In genomic region chr3:52455283-52456168, GRCh38 we compare ENCODE assay signal across 8 cellular contexts. TPM values are rescaled to one million over a fixed set of nuclear protein-coding genes. Genes with fewer than 3 reads are reported as not detected.
DNase-seq lines count a peak whose midpoint lies in the region; ATAC-seq and TF ChIP-seq lines count a peak whose summit lies in the region.

Gene NISCH (plus strand): TSS chr3:52455604. CDS start chr3:52455642, 38 bp downstream.

- no peaks in the 10 kb centered on the region for H3K27me3 Mint-ChIP-seq in activated naive CD8-positive, alpha-beta T cell treated with anti-CD3 and anti-CD28 coated beads, Interleukin-2, amount 10 ng/mL, durations not matched to agents 7 days and 5 days

- H3K4me2 ChIP-seq in GM23248 (ENCODE audit: unreplicated experiment) (peak within 1 kb of the TSS; percentile 95), Loucy (ENCODE audit: low read depth, low read length, poor library complexity, severe bottlenecking) (peak within 1 kb of the TSS; percentile 89)

- in situ Hi-C loops in G401 (cut with HindIII; ENCODE audit: low sequenced_read_pairs) (no loop called here), GM23248 (cut with MboI) (no loop called here), transverse colon (cut with MboI; ENCODE audit: low pct_ligation_motif_present in 1 of 4, low pct_unique_long_range_greater_than_20kb in 1 of 4, low sequenced_read_pairs in 3 of 4) (no loop called here)

- H3K36me3 Mint-ChIP-seq in activated naive CD8-positive, alpha-beta T cell treated with anti-CD3 and anti-CD28 coated beads, Interleukin-2, amount 10 ng/mL, durations not matched to agents 7 days and 5 days = peaks cover 24% of the 10 kb centered on the region

- H3K4me1 ChIP-seq in GM23248 (ENCODE audit: insufficient read depth) (no peaks in the 10 kb centered on the region), Loucy (ENCODE audit: insufficient read depth, low read length, poor library complexity, severe bottlenecking) (peaks cover 36% of the 10 kb centered on the region), cardiac muscle cell (ENCODE audit: low read depth) (peaks cover 40% of the 10 kb centered on the region), transverse colon (peaks cover 13 to 30% (median 17%) of the 10 kb centered on the region in 4 donors)

- intact Hi-C loops in transverse colon (cut with DNase I; ENCODE audit: low total_unique reads) = no loop called here

- H3K9me3 ChIP-seq in GM23248 (ENCODE audit: low read depth) (no peaks in the 10 kb centered on the region), Loucy (ENCODE audit: insufficient read depth, low read depth, low read length) (no peaks in the 10 kb centered on the region), cardiac muscle cell (ENCODE audit: low read depth) (no peaks in the 10 kb centered on the region), transverse colon (no peaks in the 10 kb centered on the region)

- H3K27me3 ChIP-seq in GM23248 (replicated peaks; ENCODE audit: insufficient read depth) (no peaks in the 10 kb centered on the region), Loucy (ENCODE audit: insufficient read depth, low read length, poor library complexity, severe bottlenecking) (peaks cover 6% of the 10 kb centered on the region), cardiac muscle cell (no peaks in the 10 kb centered on the region), transverse colon (no peaks in the 10 kb centered on the region)

- H3K27ac ChIP-seq in GM23248 = peak within 1 kb of the TSS; percentile 57
- H3K27ac ChIP-seq in cardiac muscle cell = peak within 1 kb of the TSS; percentile 99
- H3K27ac ChIP-seq in transverse colon = peak within 1 kb of the TSS; percentile 88 to 92 (median 90)

- H3K9me2 ChIP-seq in GM23248 (ENCODE audit: insufficient read depth) = no peaks in the 10 kb centered on the region
- H3K9me2 ChIP-seq in Loucy (replicated peaks; ENCODE audit: low read depth, low read length) = no peaks in the 10 kb centered on the region

- DNase-seq in G401 (ENCODE audit: low spot score) = peak; percentile 85
- DNase-seq in GM23248 = peak; percentile 92
- peak; percentile 26 to 54 for DNase-seq in SW 1271 (lab: John Stamatoyannopoulos, UW)
- DNase-seq in activated naive CD8-positive, alpha-beta T cell treated with anti-CD3 and anti-CD28 coated beads, Interleukin-2, amount 10 ng/mL, durations not matched to agents 7 days and 5 days = peak; percentile 100
- DNase-seq in cardiac muscle cell (ENCODE audit: low read depth in 1 of 2, low spot score in 1 of 2) = peak; percentile 79 to 93
- DNase-seq in pons (ENCODE audit: low spot score) = peak; percentile 57
- DNase-seq in transverse colon = peak; percentile 94

- peak; percentile 71 for TF ChIP-seq POLR2A in transverse colon (IDR thresholded peaks at IDR 0.05)

- POLR2A ChIA-PET in activated naive CD8-positive, alpha-beta T cell treated with anti-CD3 and anti-CD28 coated beads, Interleukin-2, amount 10 ng/mL, durations not matched to agents 7 days and 5 days (lab: Charles Lee) = interaction anchor here (0.6 to 1.4 kb wide), 4 partner anchors 9 to 399 kb away, joined by 3 to 4 read pairs (median 3); no protein-coding TSS in a partner anchor

- H3K9me3 Mint-ChIP-seq in activated naive CD8-positive, alpha-beta T cell treated with anti-CD3 and anti-CD28 coated beads, Interleukin-2, amount 10 ng/mL, durations not matched to agents 7 days and 5 days = no peaks in the 10 kb centered on the region

- H4K20me1 ChIP-seq in GM23248 (ENCODE audit: insufficient read depth) (no peaks in the 10 kb centered on the region), Loucy (ENCODE audit: insufficient read depth, low read length, poor library complexity, severe bottlenecking) (peaks cover 20% of the 10 kb centered on the region)

- H2AFZ ChIP-seq in GM23248 (peak within 1 kb of the TSS; percentile 94), Loucy (ENCODE audit: low read length) (peak within 1 kb of the TSS; percentile 91)

- TF ChIP-seq EP300 in transverse colon (IDR thresholded peaks at IDR 0.05; ENCODE audit: low read depth) = no peak

- H3F3A ChIP-seq in GM23248 (ENCODE audit: insufficient read depth) (0 out of 2 replicates have a peak, but pooled peaks cover 5% of the 10 kb centered on the region), Loucy (ENCODE audit: low read depth) (no peaks in the 10 kb centered on the region)

- peak within 1 kb of the TSS; percentile 92 for H3K4me3 Mint-ChIP-seq in activated naive CD8-positive, alpha-beta T cell treated with anti-CD3 and anti-CD28 coated beads, Interleukin-2, amount 10 ng/mL, durations not matched to agents 7 days and 5 days

- peak within 1 kb of the TSS; percentile 94 for H3K9ac ChIP-seq in GM23248
- peak within 1 kb of the TSS; percentile 99 for H3K9ac ChIP-seq in Loucy (ENCODE audit: low read depth, low read length, poor library complexity, severe bottlenecking)

- ATAC-seq in activated naive CD8-positive, alpha-beta T cell treated with anti-CD3 and anti-CD28 coated beads, Interleukin-2, amount 10 ng/mL, durations not matched to agents 7 days and 5 days (ENCODE audit: low read depth) = peak; percentile 87

- H3K4me3 ChIP-seq in GM23248 (peak within 1 kb of the TSS; percentile 96), Loucy (ENCODE audit: low read length, poor library complexity, severe bottlenecking) (peak within 1 kb of the TSS; percentile 82), cardiac muscle cell (peak within 1 kb of the TSS; percentile 87), transverse colon (peak within 1 kb of the TSS; percentile 86 to 99 (median 94))

- H3K27ac Mint-ChIP-seq in activated naive CD8-positive, alpha-beta T cell treated with anti-CD3 and anti-CD28 coated beads, Interleukin-2, amount 10 ng/mL, durations not matched to agents 7 days and 5 days = peak within 1 kb of the TSS; percentile 92

- H3K4me1 Mint-ChIP-seq in activated naive CD8-positive, alpha-beta T cell treated with anti-CD3 and anti-CD28 coated beads, Interleukin-2, amount 10 ng/mL, durations not matched to agents 7 days and 5 days = peaks cover 31% of the 10 kb centered on the region

- 1% methylated on average over 34 to 72 of the region's 86 CpGs for WGBS in GM23248 (ENCODE audit: low coverage in 1 of 2, low lambda C conversion rate in 2 of 2, missing lambda C conversion rate in 2 of 2), 2 experiments
- WGBS in transverse colon (ENCODE audit: low coverage in 1 of 2), 2 donors = 1 to 12% methylated on average over 3 to 48 of the region's 86 CpGs

- H3K36me3 ChIP-seq in GM23248 (ENCODE audit: low read depth) (peaks cover 24% of the 10 kb centered on the region), Loucy (ENCODE audit: insufficient read depth, low read length) (peaks cover 20% of the 10 kb centered on the region; the same call in 1 of the 2 replicates), cardiac muscle cell (peaks cover 43% of the 10 kb centered on the region), transverse colon (peaks cover 0 to 13% (median 1%) of the 10 kb centered on the region in 4 donors)

- TF ChIP-seq CTCF in Loucy (conservative IDR thresholded peaks at IDR 0.05; ENCODE audit: low read length) (no peak), cardiac muscle cell (IDR thresholded peaks at IDR 0.05; ENCODE audit: low read depth, low read length) (no peak), transverse colon (IDR thresholded peaks at IDR 0.05) (no peak)

- peaks cover 54% of the 10 kb centered on the region for H3K79me2 ChIP-seq in GM23248 (ENCODE audit: insufficient read depth)
- H3K79me2 ChIP-seq in Loucy (ENCODE audit: insufficient read depth, low read length) = peaks cover 54% of the 10 kb centered on the region

RNA-seq across cellular contexts. Expression of gene NISCH, which starts in this region (rescaled TPM):
- 25.5 and 28.9 TPM in 2 replicates for total RNA-seq in G401 (2014; rRNA removed; shearing (Covaris generic))
- total RNA-seq in GM23248 (2014; rRNA removed; shearing (Covaris generic)) = 53.7 and 70.4 TPM in 2 replicates
- 31.8 and 32.8 TPM in 2 replicates for polyA plus RNA-seq in GM23248 (2016; fragmentation: Nextera tagmentation; extraction: Ambion mirVana)
- 100 to 1,000 TPM; 124 to 125 TPM for total RNA-seq in activated naive CD8-positive, alpha-beta T cell treated with anti-CD3 and anti-CD28 coated beads, Interleukin-2, amount 10 ng/mL, durations not matched to agents 7 days and 5 days
- total RNA-seq in cardiac muscle cell = 131 and 205 TPM in 2 replicates
- polyA plus RNA-seq in cardiac muscle cell = 80.8 and 108 TPM in 2 replicates
- total RNA-seq in transverse colon = 100 to 1,000 TPM in 2 of 4 donors, 10 to 100 TPM in 2; 72.0 to 137 (median 98.6) TPM

Comparison
In these comparisons a context has a peak if more than half of its experiments do, and no peak if none do; other contexts are left out.
1. Peak in every context shown above with its lines: DNase-seq, ATAC-seq, H3K4me3 ChIP-seq and H3K27ac ChIP-seq.
2. DNase-seq: peak in every context shown above with its lines; median percentile 100 in activated naive CD8-positive, alpha-beta T cell treated with anti-CD3 and anti-CD28 coated beads, Interleukin-2, amount 10 ng/mL, durations not matched to agents 7 days and 5 days; 94 in transverse colon; 92 in GM23248; 86 in cardiac muscle cell; 85 in G401; 57 in pons; 40 in SW 1271.